In genomic region chr13:39038569-39038898, GRCh38 we compare ENCODE assay signal across 7 cellular contexts. TPM values are rescaled to one million over a fixed set of nuclear protein-coding genes. Genes with fewer than 3 reads are reported as not detected.
DNase-seq lines count a peak whose midpoint lies in the region; ATAC-seq lines count a peak whose summit lies in the region.

No MANE protein-coding gene starts in this region.

- H3K4me3 ChIP-seq in skeletal muscle cell (ENCODE audit: low read depth, low read length): peak overlapping the region; percentile 99

- DNase-seq in NOMO-1 (lab: John Stamatoyannopoulos, UW; ENCODE audit: unreplicated experiment in 2 of 2): peak; percentile 46 to 50
- peak; percentile 42 for DNase-seq in activated T-helper 9 cell treated with anti-CD3 and anti-CD28 coated beads, Interleukin-2, amount 50 U/mL, for 16 hours (ENCODE audit: low read depth)
- DNase-seq in Right ventricle myocardium superior: no peak
- no peak for DNase-seq in skeletal muscle cell (ENCODE audit: low read depth)
- DNase-seq in AG08395 (ENCODE audit: low spot score): no peak

- ATAC-seq in GM18520 (IDR thresholded peaks at IDR 0.05; ENCODE audit: unreplicated experiment) (peak; percentile 22), HG02588 (IDR thresholded peaks at IDR 0.05; ENCODE audit: unreplicated experiment) (peak; percentile 37), Right ventricle myocardium superior (ENCODE audit: poor library complexity) (peak; percentile 25)

- intact Hi-C loops in Right ventricle myocardium superior (cut with DNase I): no loop called here

RNA-seq across cellular contexts. Expression of gene NHLRC3, which starts 0.3 kb away (rescaled TPM):
- 10.4 TPM for total RNA-seq in Right ventricle myocardium superior

RNA-seq across cellular contexts. Expression of gene PROSER1, which starts 0.6 kb away (rescaled TPM):
- total RNA-seq in Right ventricle myocardium superior: 13.2 TPM

RNA-seq across cellular contexts. Expression of gene STOML3, which starts 47.9 kb away (rescaled TPM):
- total RNA-seq in Right ventricle myocardium superior: not detected

Comparison
In these comparisons a context has a peak if more than half of its experiments do, and no peak if none do; other contexts are left out.
1. DNase-seq: peak in NOMO-1 (2 of 2) and activated T-helper 9 cell treated with anti-CD3 and anti-CD28 coated beads, Interleukin-2, amount 50 U/mL, for 16 hours (single experiment); none in Right ventricle myocardium superior (single experiment), skeletal muscle cell (single experiment) and AG08395 (single experiment).
2. Peak in every context shown above with its lines, with median percentiles within 50 percentile points of each other: ATAC-seq.